ENCODE assay signal across 22 cellular contexts in the genomic region with DNA sequence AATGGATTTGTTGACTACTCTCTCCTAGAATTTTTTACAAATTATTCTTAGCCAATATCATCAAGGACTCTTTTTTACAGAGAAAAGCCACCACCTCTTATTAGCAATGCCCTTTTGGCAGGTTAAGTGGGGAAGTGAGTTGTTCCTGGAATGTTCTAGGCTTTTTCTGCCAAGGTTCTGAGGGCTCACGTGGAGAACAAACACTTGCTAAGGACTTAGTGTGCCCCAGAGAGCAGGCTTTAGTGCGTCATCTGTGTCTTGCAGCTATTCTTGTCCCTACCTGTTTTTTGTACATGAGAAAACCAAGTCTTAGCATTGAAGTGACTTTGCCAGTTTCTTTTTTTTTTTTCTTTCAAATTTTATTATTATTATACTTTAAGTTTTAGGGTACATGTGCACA. TPM values are rescaled to one million over a fixed set of nuclear protein-coding genes. Genes with fewer than 3 reads are reported as not detected.
DNase-seq lines count a peak whose midpoint lies in the region; ATAC-seq and TF ChIP-seq lines count a peak whose summit lies in the region.
"Had no signal": no experiment of that assay in that cellular context is flagged by ENCODE, and none has a peak within 500 bp of the region (broad histone marks: within the 10 kb centered on the region; RNA-seq: fewer than 3 reads in every experiment).

No MANE protein-coding gene starts in this region.

- DNase-seq in G401 (ENCODE audit: low spot score), result peak; percentile 80
- DNase-seq in mammary epithelial cell, result peak; percentile 72
- peak in 1 of 2 donors; percentile 30 for DNase-seq in heart right ventricle
- peak; percentile 35 for DNase-seq in stomach
- no peak for DNase-seq in activated T-cell treated with anti-CD3 and anti-CD28 coated beads, Interleukin-2, amount 50 U/mL, for 48 hours
- DNase-seq in SJCRH30, result no peak
- DNase-seq in iPS-NIHi11 (ENCODE audit: low spot score), result no peak
- DNase-seq in Peyer's patch, result no peak
- DNase-seq: ACHN; activated CD4-positive, alpha-beta memory T cell treated with anti-CD3 and anti-CD28 coated beads, Interleukin-2, amount 10 ng/mL, durations not matched to agents 7 days and 5 days; activated gamma-delta T cell; Caco-2; dermis blood vessel endothelial cell; foreskin fibroblast; islet precursor cell; mesendoderm; retina had no signal

- no peaks in the 10 kb centered on the region for H3K79me2 ChIP-seq in mammary epithelial cell (ENCODE audit: insufficient read depth, low read length)

- no peaks in the 10 kb centered on the region for H3K36me3 ChIP-seq in mammary epithelial cell (ENCODE audit: insufficient read depth, low read length)
- peaks cover 0 to under 1% (median 0%) of the 10 kb centered on the region in 9 donors for H3K36me3 ChIP-seq in heart right ventricle
- H3K36me3 ChIP-seq in stomach, result no peaks in the 10 kb centered on the region
- H3K36me3 ChIP-seq in SJCRH30, result no peaks in the 10 kb centered on the region
- H3K36me3 ChIP-seq in Peyer's patch, result no peaks in the 10 kb centered on the region
- H3K36me3 ChIP-seq: BLaER1 treated with 17β-estradiol and CSF1 and Interleukin-3, amounts not matched to agents 10 nM and 100 nM; breast epithelium had no signal

- CTCF ChIA-PET in mammary epithelial cell (lab: Charles Lee; ENCODE audit: low non-redundant PET), result no interaction called here

- TF ChIP-seq CTCF in mammary epithelial cell (conservative IDR thresholded peaks at IDR 0.05 in 1 of 2, IDR thresholded peaks at IDR 0.05 in 1 of 2; ENCODE audit: extremely low read depth in 1 of 2, insufficient read depth in 1 of 2, low read depth in 1 of 2, low read length in 2 of 2) (no peak), heart right ventricle (IDR thresholded peaks at IDR 0.05) (no peak), stomach (IDR thresholded peaks at IDR 0.05) (no peak), Peyer's patch (IDR thresholded peaks at IDR 0.05) (no peak)

- 0% methylated on average over 2 of the region's 2 CpGs for WGBS in mammary epithelial cell (ENCODE audit: low coverage, missing lambda C conversion rate)
- 12 to 45% methylated on average over 2 of the region's 2 CpGs for WGBS in heart right ventricle, 2 donors
- 25 to 37% (median 26%) methylated on average over 2 of the region's 2 CpGs for WGBS in stomach, 5 donors

- H3K27ac ChIP-seq in mammary epithelial cell (ENCODE audit: insufficient read depth, low read depth, low read length) (no peak overlapping the region), heart right ventricle (peak overlapping the region; percentile 59 to 87 (median 84)), stomach (peak overlapping the region in 1 of 5 donors; percentile 49), SJCRH30 (no peak overlapping the region), Peyer's patch (no peak overlapping the region)
- H3K27ac ChIP-seq: BLaER1 treated with 17β-estradiol and CSF1 and Interleukin-3, amounts not matched to agents 10 nM and 100 nM had no signal

- dilution Hi-C loops in mammary epithelial cell (cut with HindIII; ENCODE audit: low sequenced_read_pairs), result no loop called here

- BruUV-seq in mammary epithelial cell (replicated peaks; lab: Mats Ljungman, UMichigan), result no TSS peak

- ATAC-seq in heart right ventricle, result peak in 6 of 8 donors; percentile 67 to 84 (median 70)
- ATAC-seq: activated CD4-positive, CD25-positive, alpha-beta regulatory T cell treated with anti-CD3 and anti-CD28 coated beads, Interleukin-2, amount 50 U/mL, for 24 hours; GM23338 had no signal

- intact Hi-C loops in mammary epithelial cell (cut with micrococcal nuclease) (loop anchor here (2.0 kb wide), 2 partner anchors 45 to 509 kb away; no protein-coding TSS in a partner anchor), heart right ventricle (cut with DNase I) (loop anchor here (1.0 to 10.0 kb wide), 14 partner anchors 51 to 509 kb away; no protein-coding TSS in a partner anchor), stomach (cut with DNase I; ENCODE audit: low total_unique reads) (loop anchor here (5.0 kb wide), 1 partner anchor 156 kb away; no protein-coding TSS in a partner anchor)

- peak overlapping the region; percentile 11 for H3K4me2 ChIP-seq in mammary epithelial cell (ENCODE audit: insufficient read depth, low read depth, low read length)
- H3K4me2 ChIP-seq: BLaER1 treated with 17β-estradiol and CSF1 and Interleukin-3, amounts not matched to agents 10 nM and 100 nM; GM23338 had no signal

- H2AFZ ChIP-seq in mammary epithelial cell (ENCODE audit: low read depth, low read length), result no peak overlapping the region
- H2AFZ ChIP-seq: GM23338 had no signal

- H3K9me3 ChIP-seq in mammary epithelial cell (replicated peaks; ENCODE audit: insufficient read depth, low read length) (no peaks in the 10 kb centered on the region), heart right ventricle (no peaks in the 10 kb centered on the region), stomach (no peaks in the 10 kb centered on the region), SJCRH30 (replicated peaks) (no peaks in the 10 kb centered on the region), Peyer's patch (no peaks in the 10 kb centered on the region)
- H3K9me3 ChIP-seq: BLaER1 treated with 17β-estradiol and CSF1 and Interleukin-3, amounts not matched to agents 10 nM and 100 nM; breast epithelium; Caco-2 had no signal

- H3K9ac ChIP-seq in mammary epithelial cell (ENCODE audit: insufficient read depth, low read length), result no peak overlapping the region
- H3K9ac ChIP-seq: BLaER1 treated with 17β-estradiol and CSF1 and Interleukin-3, amounts not matched to agents 10 nM and 100 nM had no signal

- TF ChIP-seq POLR2A in stomach (IDR thresholded peaks at IDR 0.05) (no peak), Peyer's patch (IDR thresholded peaks at IDR 0.05) (no peak)

- TF ChIP-seq EP300 in stomach (IDR thresholded peaks at IDR 0.05), result peak; percentile 89

- no peak overlapping the region for H3K4me3 ChIP-seq in mammary epithelial cell (replicated peaks in 1 of 3; ENCODE audit: insufficient read depth in 1 of 3, low read depth in 2 of 3, low read length in 3 of 3)
- peak overlapping the region in 5 of 10 donors; percentile 20 to 41 (median 35) for H3K4me3 ChIP-seq in heart right ventricle
- H3K4me3 ChIP-seq in stomach, result no peak overlapping the region
- no peak overlapping the region for H3K4me3 ChIP-seq in SJCRH30
- H3K4me3 ChIP-seq in Peyer's patch, result no peak overlapping the region
- H3K4me3 ChIP-seq: BLaER1 treated with 17β-estradiol and CSF1 and Interleukin-3, amounts not matched to agents 10 nM and 100 nM; breast epithelium; GM23338 had no signal

- in situ Hi-C loops in G401 (cut with HindIII; ENCODE audit: low sequenced_read_pairs) (no loop called here), mammary epithelial cell (cut with MboI; ENCODE audit: low sequenced_read_pairs in 2 of 2) (loop anchor here (10.0 to 25.0 kb wide), 4 partner anchors 149 to 501 kb away; partner anchors contain the start of gene INSM1 (in 1 of the 2))

- H3K27me3 ChIP-seq in mammary epithelial cell (ENCODE audit: insufficient read depth, low read length), result peaks cover 1% of the 10 kb centered on the region
- peaks cover 0 to 8% (median 0%) of the 10 kb centered on the region in 7 donors for H3K27me3 ChIP-seq in heart right ventricle
- peaks cover 0 to 11% (median 0%) of the 10 kb centered on the region in 3 donors for H3K27me3 ChIP-seq in stomach
- H3K27me3 ChIP-seq in SJCRH30, result no peaks in the 10 kb centered on the region
- H3K27me3 ChIP-seq in Peyer's patch, result no peaks in the 10 kb centered on the region
- H3K27me3 ChIP-seq: BLaER1 treated with 17β-estradiol and CSF1 and Interleukin-3, amounts not matched to agents 10 nM and 100 nM; breast epithelium had no signal

- H3K4me1 ChIP-seq in mammary epithelial cell (ENCODE audit: insufficient read depth, low read length), result peaks cover 15% of the 10 kb centered on the region
- H3K4me1 ChIP-seq in heart right ventricle, result peaks cover 0 to 43% (median 4%) of the 10 kb centered on the region in 9 donors
- peaks cover 0 to 20% (median 8%) of the 10 kb centered on the region in 4 donors for H3K4me1 ChIP-seq in stomach
- H3K4me1 ChIP-seq in SJCRH30, result peaks cover 8% of the 10 kb centered on the region
- H3K4me1 ChIP-seq in Peyer's patch, result no peaks in the 10 kb centered on the region
- H3K4me1 ChIP-seq: breast epithelium, Caco-2 had no signal

- no peaks in the 10 kb centered on the region for H4K20me1 ChIP-seq in mammary epithelial cell (ENCODE audit: insufficient read depth, low read length)
- H4K20me1 ChIP-seq: BLaER1 treated with 17β-estradiol and CSF1 and Interleukin-3, amounts not matched to agents 10 nM and 100 nM had no signal

RNA-seq across cellular contexts. Expression of gene CFAP61, which starts 33.5 kb away (rescaled TPM):
- not detected in 2 replicates for total RNA-seq in G401 (2014; rRNA removed; shearing (Covaris generic))
- under 1 TPM in 1 of 2 donors, not detected in 1; 0.67 TPM for total RNA-seq in mammary epithelial cell
- 0.07 TPM for polyA plus RNA-seq in mammary epithelial cell
- polyA minus RNA-seq in mammary epithelial cell, result not detected
- 100 to 1,000 TPM in 1 of 10 donors, 10 to 100 TPM in 9; 30.3 to 140 (median 68.2) TPM for total RNA-seq in heart right ventricle
- 10 to 100 TPM in 1 of 2 donors, 1 to 10 TPM in 1; 8.2 to 15.1 TPM for polyA plus RNA-seq in heart right ventricle
- total RNA-seq in stomach, result not detected
- polyA plus RNA-seq in stomach, result not detected
- 0.23 and 0.40 TPM in 2 replicates for total RNA-seq in SJCRH30 (2014; rRNA removed; shearing (Covaris generic))
- not detected for total RNA-seq in Peyer's patch
- total RNA-seq: activated CD4-positive, alpha-beta memory T cell treated with anti-CD3 and anti-CD28 coated beads, Interleukin-2, amount 10 ng/mL, durations not matched to agents 7 days and 5 days; Caco-2; dermis blood vessel endothelial cell; GM23338 had no signal
- polyA plus RNA-seq: IgD-negative memory B cell had no signal

RNA-seq across cellular contexts. Expression of gene CRNKL1, which starts 33.5 kb away (rescaled TPM):
- 19.3 and 34.7 TPM in 2 replicates for total RNA-seq in G401 (2014; rRNA removed; shearing (Covaris generic))
- total RNA-seq in mammary epithelial cell (10 to 100 TPM; 15.7 to 16.7 TPM), heart right ventricle (10 to 100 TPM; 13.5 to 20.2 (median 18.1) TPM), stomach (10 to 100 TPM; 16.5 to 43.2 (median 32.9) TPM), Peyer's patch (10 to 100 TPM; 11.9 to 56.1 (median 23.9) TPM)
- polyA plus RNA-seq in mammary epithelial cell (6.7 TPM), heart right ventricle (10 to 100 TPM in 1 of 2 donors, 1 to 10 TPM in 1; 9.8 to 17.5 TPM), stomach (10 to 100 TPM in 1 of 3 donors, 1 to 10 TPM in 2; 7.3 to 17.3 (median 9.9) TPM)
- 14.3 TPM for polyA minus RNA-seq in mammary epithelial cell
- 49.4 and 51.8 TPM in 2 replicates for total RNA-seq in SJCRH30 (2014; rRNA removed; shearing (Covaris generic))

Comparison
In these comparisons a context has a peak if more than half of its experiments do, and no peak if none do; other contexts are left out.
1. DNase-seq: peak in G401 (single experiment), mammary epithelial cell (single experiment) and stomach (single experiment); none in activated T-cell treated with anti-CD3 and anti-CD28 coated beads, Interleukin-2, amount 50 U/mL, for 48 hours (0 of 2), SJCRH30 (0 of 2), iPS-NIHi11 (single experiment) and Peyer's patch (0 of 3).
2. H3K27ac ChIP-seq: peak in heart right ventricle (10 of 10); none in mammary epithelial cell (single experiment), SJCRH30 (single experiment) and Peyer's patch (0 of 4).
3. RNA of gene CFAP61, which starts 33.5 kb away (total RNA-seq): 30.3 to 140 TPM in heart right ventricle; 0.67 TPM in mammary epithelial cell, 0.23 to 0.40 TPM in SJCRH30, not detected in G401, not detected in stomach and not detected in Peyer's patch; every median in the first group is over 10 times any median in the second.